Comparison of ENCODE assay signal across 29 cellular contexts in the genomic region with DNA sequence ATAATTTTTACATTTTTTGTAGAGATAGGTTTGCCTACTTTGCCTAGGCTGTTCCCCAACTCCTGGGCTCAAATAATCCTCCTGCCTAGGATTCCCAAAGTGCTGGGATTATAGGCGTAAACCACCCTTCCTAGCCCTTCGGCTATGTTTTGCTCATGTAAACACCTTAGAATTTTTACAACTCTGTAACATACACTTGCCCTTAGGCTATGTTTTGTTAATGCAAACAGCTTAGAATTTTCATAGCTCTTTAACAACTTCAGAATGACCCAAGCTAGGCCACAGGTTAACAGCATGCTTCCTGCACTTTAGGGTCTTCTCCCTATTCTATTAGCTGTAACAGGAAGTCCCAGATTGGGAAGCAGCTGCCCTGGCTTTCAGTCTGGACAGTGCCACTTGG.
"Had no signal": no experiment of that assay in that cellular context is flagged by ENCODE, and none has a peak within 500 bp of the region (broad histone marks: within the 10 kb centered on the region; RNA-seq: fewer than 3 reads in every experiment).

No MANE protein-coding gene starts in this region.

- H3K4me1 Mint-ChIP-seq: neural crest cell, WTC11 had no signal

- H3K9me3 Mint-ChIP-seq: activated naive CD4-positive, alpha-beta T cell treated with anti-CD3 and anti-CD28 coated beads, Interleukin-2, amount 50 U/mL, for 72 hours; activated T-cell treated with anti-CD3 and anti-CD28 coated beads, Interleukin-2, amount 50 U/mL, for 24 hours; activated T-helper 17 cell treated with anti-CD3 and anti-CD28 coated beads, Interleukin-2, amount 50 U/mL, for 72 hours; central memory CD8-positive, alpha-beta T cell; effector memory CD8-positive, alpha-beta T cell; memory B cell; neural crest cell; stimulated activated naive B cell treated with anti-CD40 and anti-IgM and Interleukin-4, amounts not matched to agents 10 μg/mL and 1 μg/mL and 100 μg/mL, for 72 hours; T-helper 2 cell treated with Interferon-gamma antibody and Interleukin-4, amounts not matched to agents 5 μg/mL and 100 μg/mL, for 36 hours; type B pancreatic cell; WTC11 had no signal

- H3K4me1 ChIP-seq: ascending aorta, esophagus muscularis mucosa, gastrocnemius medialis, sigmoid colon, vagina had no signal

- H3K27ac ChIP-seq: adrenal gland, ascending aorta, dorsolateral prefrontal cortex, esophagus muscularis mucosa, gastrocnemius medialis, sigmoid colon, vagina had no signal

- H3K4me3 Mint-ChIP-seq: activated T-cell treated with anti-CD3 and anti-CD28 coated beads, Interleukin-2, amount 50 U/mL, for 24 hours; activated T-helper 17 cell treated with anti-CD3 and anti-CD28 coated beads, Interleukin-2, amount 50 U/mL, for 72 hours; central memory CD8-positive, alpha-beta T cell; effector memory CD8-positive, alpha-beta T cell; memory B cell; neural crest cell; stimulated activated naive B cell treated with anti-CD40 and anti-IgM and Interleukin-4, amounts not matched to agents 10 μg/mL and 1 μg/mL and 100 μg/mL, for 72 hours; T-helper 2 cell treated with Interferon-gamma antibody and Interleukin-4, amounts not matched to agents 5 μg/mL and 100 μg/mL, for 36 hours; type B pancreatic cell; WTC11 had no signal

- H3K27ac Mint-ChIP-seq: activated naive CD4-positive, alpha-beta T cell treated with anti-CD3 and anti-CD28 coated beads, Interleukin-2, amount 50 U/mL, for 72 hours; activated T-cell treated with anti-CD3 and anti-CD28 coated beads, Interleukin-2, amount 50 U/mL, for 24 hours; activated T-helper 17 cell treated with anti-CD3 and anti-CD28 coated beads, Interleukin-2, amount 50 U/mL, for 72 hours; memory B cell; T-helper 2 cell treated with Interferon-gamma antibody and Interleukin-4, amounts not matched to agents 5 μg/mL and 100 μg/mL, for 36 hours; type B pancreatic cell; WTC11 had no signal

- H3K9me3 ChIP-seq: adrenal gland, ascending aorta, esophagus muscularis mucosa, gastrocnemius medialis, sigmoid colon, vagina had no signal

- ATAC-seq: activated naive CD4-positive, alpha-beta T cell treated with anti-CD3 and anti-CD28 coated beads, Interleukin-2, amount 50 U/mL, for 72 hours; activated T-helper 17 cell treated with anti-CD3 and anti-CD28 coated beads, Interleukin-2, amount 50 U/mL, for 72 hours; effector memory CD8-positive, alpha-beta T cell; gastrocnemius medialis; left ventricle myocardium superior; WTC11 had no signal

- H3K36me3 ChIP-seq: ascending aorta, gastrocnemius medialis, vagina had no signal

- FAIRE-seq: colon had no signal

- H3K4me3 ChIP-seq: adrenal gland, ascending aorta, dorsolateral prefrontal cortex, esophagus muscularis mucosa, gastrocnemius medialis, sigmoid colon, smooth muscle cell, vagina had no signal

- H3K27me3 Mint-ChIP-seq: activated T-helper 17 cell treated with anti-CD3 and anti-CD28 coated beads, Interleukin-2, amount 50 U/mL, for 72 hours; central memory CD8-positive, alpha-beta T cell; effector memory CD8-positive, alpha-beta T cell; memory B cell; stimulated activated naive B cell treated with anti-CD40 and anti-IgM and Interleukin-4, amounts not matched to agents 10 μg/mL and 1 μg/mL and 100 μg/mL, for 72 hours; type B pancreatic cell had no signal

- H3K4me2 ChIP-seq: smooth muscle cell had no signal

- DNase-seq: activated CD4-positive, alpha-beta T cell treated with anti-CD3 and anti-CD28 coated beads, Interleukin-2, amount 50 U/mL, for 4 hours; activated CD8-positive, alpha-beta memory T cell treated with anti-CD3 and anti-CD28 coated beads for 24 hours; activated CD8-positive, alpha-beta memory T cell treated with anti-CD3 and anti-CD28 coated beads, Interleukin-2, amount 50 U/mL, for 4 hours; activated T-cell treated with anti-CD3 and anti-CD28 coated beads, Interleukin-2, amount 50 U/mL, for 24 hours; adrenal gland; dorsolateral prefrontal cortex; effector memory CD8-positive, alpha-beta T cell; gastrocnemius medialis; hypothalamus; left ventricle myocardium superior; occipital lobe; posterior cingulate gyrus; sigmoid colon; stimulated activated CD4-positive, alpha-beta T cell treated with anti-CD3 and anti-CD28 coated beads, Interleukin-15, amount 100 ng/mL, for 24 hours; stimulated activated CD8-positive, alpha-beta memory T cell treated with anti-CD3 and anti-CD28 coated beads, Interleukin-4, amount 100 ng/mL, for 48 hours; stimulated activated naive B cell treated with anti-CD40 and anti-IgM and Interleukin-4, amounts not matched to agents 10 μg/mL and 1 μg/mL and 100 μg/mL, for 72 hours had no signal

- H3K27me3 ChIP-seq: ascending aorta, esophagus muscularis mucosa, gastrocnemius medialis, sigmoid colon, vagina had no signal
